17 cellular contexts compared by ENCODE assay signal in genomic region chr20:11218035-11218680, GRCh38.
DNase-seq lines count a peak whose midpoint lies in the region; ATAC-seq and TF ChIP-seq lines count a peak whose summit lies in the region.
"Had no signal": no experiment of that assay in that cellular context is flagged by ENCODE, and none has a peak within 500 bp of the region (broad histone marks: within the 10 kb centered on the region; RNA-seq: fewer than 3 reads in every experiment).

No MANE protein-coding gene starts in this region.

- TF ChIP-seq RAD21 in IMR-90 (IDR thresholded peaks at IDR 0.05; ENCODE audit: low read length), result no peak

- 0 out of 2 replicates have a peak overlapping the region, but pooled peaks have one; percentile 64 for H2BK20ac ChIP-seq in IMR-90 (ENCODE audit: low read depth, low read length)

- in situ Hi-C loops in IMR-90 (cut with MboI; ENCODE audit: low sequenced_read_pairs), result no loop called here

- H3K36me3 ChIP-seq in IMR-90 (ENCODE audit: control insufficient read depth, insufficient read depth, low read length) (no peaks in the 10 kb centered on the region), body of pancreas (replicated peaks in 1 of 2; ENCODE audit: insufficient read depth in 1 of 2, low read depth in 2 of 2) (no peaks in the 10 kb centered on the region), mesenchymal stem cell (ENCODE audit: control insufficient read depth in 1 of 2, insufficient read depth in 2 of 2, low read depth in 1 of 2, low read length in 2 of 2) (no peaks in the 10 kb centered on the region), smooth muscle cell (ENCODE audit: low read depth) (no peaks in the 10 kb centered on the region)
- H3K36me3 ChIP-seq: BE2C had no signal

- H3K36me3 Mint-ChIP-seq in type B pancreatic cell, result no peaks in the 10 kb centered on the region

- H2AFZ ChIP-seq in IMR-90 (replicated peaks; ENCODE audit: low read length, poor library complexity) (no peak overlapping the region), mesenchymal stem cell (ENCODE audit: low read depth, low read length) (no peak overlapping the region), smooth muscle cell (ENCODE audit: low read depth) (no peak overlapping the region)
- H2AFZ ChIP-seq: GM23248 had no signal

- H2BK120ac ChIP-seq in IMR-90 (ENCODE audit: low read depth, low read length) (peak overlapping the region; percentile 69), mesenchymal stem cell (ENCODE audit: low read depth, low read length) (no peak overlapping the region)

- no peaks in the 10 kb centered on the region for H3K9me3 Mint-ChIP-seq in type B pancreatic cell

- H3K18ac ChIP-seq in IMR-90 (ENCODE audit: low read depth, low read length) (peak overlapping the region; percentile 56; the same call in 1 of the 2 replicates), mesenchymal stem cell (ENCODE audit: low read depth in 1 of 2, low read length in 2 of 2) (no peak overlapping the region)

- no TSS peak for BruUV-seq in IMR-90 (replicated peaks; lab: Mats Ljungman, UMichigan)

- CTCF ChIA-PET in IMR-90 (lab: Yijun Ruan, JAX), result no interaction called here

- POLR2A ChIA-PET in IMR-90 (lab: Charles Lee; ENCODE audit: unreplicated experiment), result no interaction called here

- peaks cover 11% of the 10 kb centered on the region for H3K9me1 ChIP-seq in IMR-90 (ENCODE audit: insufficient read depth, low read length)

- H2BK5ac ChIP-seq in IMR-90 (ENCODE audit: low read depth, low read length, poor library complexity, severe bottlenecking) (no peak overlapping the region), mesenchymal stem cell (ENCODE audit: low read depth, low read length, poor library complexity, severe bottlenecking) (no peak overlapping the region)

- H3K4me3 ChIP-seq in IMR-90 (ENCODE audit: insufficient read depth, low read depth, low read length) (no peak overlapping the region), body of pancreas (no peak overlapping the region), mesenchymal stem cell (ENCODE audit: insufficient read depth in 1 of 2, low read depth in 1 of 2, low read length in 2 of 2) (no peak overlapping the region), smooth muscle cell (no peak overlapping the region)
- H3K4me3 ChIP-seq: GM23248 had no signal

- no peak for DNase-seq in IMR-90
- DNase-seq in body of pancreas, result no peak
- no peak for DNase-seq in mesenchymal stem cell
- DNase-seq in smooth muscle cell (lab: John Stamatoyannopoulos, UW; ENCODE audit: unreplicated experiment), result no peak
- DNase-seq in NCI-H345 (lab: John Stamatoyannopoulos, UW), result no peak
- no peak for DNase-seq in type B pancreatic cell (ENCODE audit: extremely low spot score, unreplicated experiment)
- DNase-seq: BE2C; CD4-positive, alpha-beta T cell; DMS79; GM23248; NCI-H1417 treated with DMSO at 0.1 percent for 48 hours; NCI-H1930; NCI-H446 treated with DMSO at 0.1 percent for 48 hours; NK-92 treated with Interleukin-12 subunit alpha and Interleukin-12 subunit beta, amount 100 ng/mL, for 24 hours; RPMI8226 had no signal

- H3K4me3 Mint-ChIP-seq in type B pancreatic cell, result no peak overlapping the region
- H3K4me3 Mint-ChIP-seq: CD4-positive, alpha-beta T cell had no signal

- H3K27me3 ChIP-seq in IMR-90 (ENCODE audit: control insufficient read depth, insufficient read depth, low read length) (no peaks in the 10 kb centered on the region), body of pancreas (no peaks in the 10 kb centered on the region), mesenchymal stem cell (ENCODE audit: control insufficient read depth in 1 of 2, insufficient read depth in 1 of 2, low read length in 2 of 2) (no peaks in the 10 kb centered on the region), smooth muscle cell (ENCODE audit: low read depth) (no peaks in the 10 kb centered on the region)

- no peaks in the 10 kb centered on the region for H3K79me2 ChIP-seq in smooth muscle cell (ENCODE audit: low read depth)

- H4K91ac ChIP-seq in IMR-90 (ENCODE audit: insufficient read depth, low read depth, low read length) (peak overlapping the region; percentile 59), mesenchymal stem cell (ENCODE audit: low read length) (no peak overlapping the region)

- no peak overlapping the region for H2AK5ac ChIP-seq in IMR-90 (ENCODE audit: low read depth, low read length)
- peak overlapping the region; percentile 44 for H2AK5ac ChIP-seq in mesenchymal stem cell (ENCODE audit: low read length, severe bottlenecking)

- H3K4me1 Mint-ChIP-seq in type B pancreatic cell (ENCODE audit: unreplicated experiment), result peaks cover 42% of the 10 kb centered on the region

- H2BK15ac ChIP-seq in IMR-90 (ENCODE audit: low read depth, low read length) (peak overlapping the region; percentile 70; the same call in 2 of the 3 replicates), mesenchymal stem cell (ENCODE audit: low read depth, poor library complexity, severe bottlenecking) (no peak overlapping the region)

- H3F3A ChIP-seq in smooth muscle cell (ENCODE audit: low read depth), result peaks cover 7% of the 10 kb centered on the region

- no peaks in the 10 kb centered on the region for H3K9me3 ChIP-seq in IMR-90 (ENCODE audit: control insufficient read depth, insufficient read depth, low read length)
- H3K9me3 ChIP-seq in body of pancreas, result no peaks in the 10 kb centered on the region
- H3K9me3 ChIP-seq in mesenchymal stem cell (ENCODE audit: control insufficient read depth, low read length), result no peaks in the 10 kb centered on the region
- H3K9me3 ChIP-seq in smooth muscle cell (replicated peaks; ENCODE audit: low read depth), result no peaks in the 10 kb centered on the region
- H3K9me3 ChIP-seq: BE2C had no signal

- peaks cover 15% of the 10 kb centered on the region for H3K27me3 Mint-ChIP-seq in type B pancreatic cell
- H3K27me3 Mint-ChIP-seq: CD4-positive, alpha-beta T cell had no signal

- H3K4ac ChIP-seq in IMR-90 (ENCODE audit: low read depth, low read length) (peak overlapping the region; percentile 34; the same call in 1 of the 2 replicates), mesenchymal stem cell (ENCODE audit: low read depth in 1 of 2, low read length in 2 of 2) (no peak overlapping the region)

- no peak overlapping the region for H3K9ac ChIP-seq in IMR-90 (ENCODE audit: low read depth, low read length)
- H3K9ac ChIP-seq in mesenchymal stem cell (ENCODE audit: low read length), result no peak overlapping the region
- no peak overlapping the region for H3K9ac ChIP-seq in smooth muscle cell (ENCODE audit: low read depth)
- H3K9ac ChIP-seq: GM23248 had no signal

- no peak overlapping the region; a peak in 2 of 4 replicates for H4K8ac ChIP-seq in IMR-90 (ENCODE audit: low read depth in 2 of 2, low read length in 2 of 2)
- H4K8ac ChIP-seq in mesenchymal stem cell (ENCODE audit: low read length), result no peak overlapping the region

- no peak overlapping the region for H4K5ac ChIP-seq in IMR-90 (ENCODE audit: low read depth, low read length)

- H3K4me2 ChIP-seq in IMR-90 (ENCODE audit: low read depth, low read length), result no peak overlapping the region
- H3K4me2 ChIP-seq in mesenchymal stem cell (ENCODE audit: low read length, poor library complexity, severe bottlenecking), result no peak overlapping the region
- peak overlapping the region; percentile 50 for H3K4me2 ChIP-seq in smooth muscle cell

- H3K27ac ChIP-seq in IMR-90 (ENCODE audit: insufficient read depth, low read length) (no peak overlapping the region), body of pancreas (peak overlapping the region in 3 of 4 donors; percentile 9 to 69 (median 42)), mesenchymal stem cell (ENCODE audit: low read length, poor library complexity, severe bottlenecking) (no peak overlapping the region), smooth muscle cell (ENCODE audit: low read depth) (peak overlapping the region; percentile 68)
- H3K27ac ChIP-seq: GM23248 had no signal

- H3K4me1 ChIP-seq in IMR-90 (ENCODE audit: control insufficient read depth, insufficient read depth, low read length), result peaks cover 12% of the 10 kb centered on the region
- peaks cover 24% of the 10 kb centered on the region for H3K4me1 ChIP-seq in body of pancreas
- peaks cover 4% of the 10 kb centered on the region for H3K4me1 ChIP-seq in mesenchymal stem cell (ENCODE audit: control insufficient read depth, insufficient read depth, low read depth, low read length)
- peaks cover 11% of the 10 kb centered on the region for H3K4me1 ChIP-seq in smooth muscle cell (ENCODE audit: low read depth)
- H3K4me1 ChIP-seq: BE2C had no signal

- no peak overlapping the region for H2BK12ac ChIP-seq in mesenchymal stem cell (ENCODE audit: low read length in 2 of 2)

- no peaks in the 10 kb centered on the region for H4K20me1 ChIP-seq in IMR-90 (ENCODE audit: insufficient read depth, low read length)
- no peaks in the 10 kb centered on the region for H4K20me1 ChIP-seq in smooth muscle cell (ENCODE audit: low read depth)

- H3K27ac Mint-ChIP-seq in type B pancreatic cell, result no peak overlapping the region
- H3K27ac Mint-ChIP-seq: CD4-positive, alpha-beta T cell had no signal

- no peak overlapping the region for H3K56ac ChIP-seq in IMR-90 (ENCODE audit: extremely low read depth, insufficient read depth, low read length)

- no CpG with 5 or more reads among the region's 4 CpGs for WGBS in IMR-90 (ENCODE audit: extremely low coverage in 2 of 2, insufficient read length in 1 of 2), 2 experiments
- WGBS in body of pancreas, 2 donors, result 53 to 59% methylated on average over 4 of the region's 4 CpGs
- WGBS in mesenchymal stem cell, result 39% methylated on average over 2 of the region's 4 CpGs
- 73% methylated on average over 4 of the region's 4 CpGs for WGBS in smooth muscle cell (ENCODE audit: low lambda C conversion rate)

- H3K23ac ChIP-seq in IMR-90 (ENCODE audit: low read depth, low read length), result peak overlapping the region; percentile 13; the same call in 1 of the 2 replicates
- H3K23ac ChIP-seq in mesenchymal stem cell (ENCODE audit: low read length in 2 of 2), result no peak overlapping the region

- intact Hi-C loops in IMR-90 (cut with micrococcal nuclease), result loop anchor here (5.0 kb wide), 2 partner anchors 49 to 324 kb away; no protein-coding TSS in a partner anchor
- intact Hi-C loops in body of pancreas (cut with DNase I), result no loop called here

- TF ChIP-seq POLR2A in IMR-90 (IDR thresholded peaks at IDR 0.05; ENCODE audit: low read depth, low read length) (no peak), body of pancreas (IDR thresholded peaks at IDR 0.05) (no peak)

- ATAC-seq in IMR-90 (ENCODE audit: low read depth) (no peak), body of pancreas (no peak), esophagus mucosa (no peak)
- ATAC-seq: HCT116 had no signal

- no peak for TF ChIP-seq CTCF in IMR-90 (conservative IDR thresholded peaks at IDR 0.05; ENCODE audit: low read depth, low read length)
- no peak for TF ChIP-seq CTCF in body of pancreas (IDR thresholded peaks at IDR 0.05)
- TF ChIP-seq CTCF in smooth muscle cell (IDR thresholded peaks at IDR 0.05; ENCODE audit: borderline replicate concordance, insufficient read depth, poor library complexity, severe bottlenecking), result no peak
- TF ChIP-seq CTCF in type B pancreatic cell (conservative IDR thresholded peaks at IDR 0.05), result no peak

- H2AK9ac ChIP-seq in IMR-90 (replicated peaks; ENCODE audit: low read depth, low read length, poor library complexity), result no peak overlapping the region

- H3K79me1 ChIP-seq in IMR-90 (ENCODE audit: low read depth in 1 of 2, low read length in 2 of 2), result no peaks in the 10 kb centered on the region
- no peaks in the 10 kb centered on the region for H3K79me1 ChIP-seq in mesenchymal stem cell (replicated peaks; ENCODE audit: low read length, poor library complexity, severe bottlenecking)

- dilution Hi-C loops in IMR-90 (cut with HindIII; ENCODE audit: low sequenced_read_pairs, unreplicated experiment), result no loop called here

- H3K14ac ChIP-seq in IMR-90 (replicated peaks; ENCODE audit: low read depth, low read length), result peak overlapping the region; percentile 50
- no peak overlapping the region for H3K14ac ChIP-seq in mesenchymal stem cell (ENCODE audit: low read length in 2 of 2)

Comparison
In these comparisons a context has a peak if more than half of its experiments do, and no peak if none do; other contexts are left out.
1. H3K27ac ChIP-seq: peak in body of pancreas (3 of 4) and smooth muscle cell (single experiment); none in IMR-90 (single experiment) and mesenchymal stem cell (single experiment).